Comparison of ENCODE assay signal across 10 cellular contexts in the genomic region with DNA sequence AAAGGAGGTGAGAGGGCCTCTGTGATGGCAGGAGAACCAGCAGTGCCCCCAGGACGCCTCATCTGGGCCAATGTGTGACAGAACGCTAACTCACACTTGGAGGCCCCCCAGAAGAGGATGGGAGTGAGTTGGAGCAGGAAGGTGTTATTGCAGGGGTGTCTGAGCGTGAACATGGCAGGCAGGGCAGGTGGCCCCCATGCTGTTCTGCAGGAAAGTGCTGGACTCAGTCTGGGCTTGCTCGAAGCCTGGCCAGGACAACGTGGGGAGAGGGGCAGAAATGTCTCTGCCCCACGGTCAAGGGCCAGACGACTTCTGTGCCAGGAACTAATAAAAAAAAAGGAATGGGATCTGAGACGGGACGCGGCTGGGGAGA. TPM values are rescaled to one million over a fixed set of nuclear protein-coding genes. Genes with fewer than 3 reads are reported as not detected.
DNase-seq lines count a peak whose midpoint lies in the region; ATAC-seq and TF ChIP-seq lines count a peak whose summit lies in the region.
"Had no signal": no experiment of that assay in that cellular context is flagged by ENCODE, and none has a peak within 500 bp of the region (broad histone marks: within the 10 kb centered on the region; RNA-seq: fewer than 3 reads in every experiment).

No MANE protein-coding gene starts in this region.

- H3K4me1 ChIP-seq in H9 (ENCODE audit: insufficient read depth, low read length) (no peaks in the 10 kb centered on the region), iPS-15b (ENCODE audit: control insufficient read depth, insufficient read depth, low read length) (peaks cover 4% of the 10 kb centered on the region), spleen (peaks cover 11 to 37% (median 27%) of the 10 kb centered on the region in 6 donors)

- H3K23me2 ChIP-seq in H9 (ENCODE audit: insufficient read length, low read depth, low read length, poor library complexity, severe bottlenecking) = peaks cover 4% of the 10 kb centered on the region

- H4K20me1 ChIP-seq in H9 (ENCODE audit: control insufficient read depth, insufficient read depth, insufficient read length) = peaks cover 4% of the 10 kb centered on the region

- POLR2A ChIA-PET in activated B cell treated with CpG ODN at 0.5 μM for 24 hours (lab: Charles Lee) = interaction anchor here (1.1 kb wide), 1 partner anchor 27 kb away, joined by 3 read pairs; a partner anchor contains a TSS

- no peak overlapping the region for H4K91ac ChIP-seq in H9 (ENCODE audit: insufficient read length, low read depth, low read length)

- no peak overlapping the region for H4K8ac ChIP-seq in H9 (replicated peaks; ENCODE audit: insufficient read length, low read depth, low read length)

- no peak overlapping the region for H3K9ac ChIP-seq in H9 (ENCODE audit: extremely low read depth, insufficient read length, low read length)
- no peak overlapping the region for H3K9ac ChIP-seq in iPS-15b (ENCODE audit: low read depth, low read length)
- H3K9ac ChIP-seq: GM23248 had no signal

- H3K4me1 Mint-ChIP-seq in H9 (peaks cover 20 to 39% of the 10 kb centered on the region in 2 experiments), activated B cell treated with CpG ODN at 0.5 μM for 24 hours (peaks cover 13% of the 10 kb centered on the region)

- no peak overlapping the region for H3K23ac ChIP-seq in H9 (ENCODE audit: insufficient read length, low read depth, low read length)

- H4K5ac ChIP-seq in H9 (ENCODE audit: insufficient read length, low read depth, low read length) = no peak overlapping the region

- H2AK5ac ChIP-seq in H9 (ENCODE audit: insufficient read length, low read length) = no peak overlapping the region

- WGBS in H9 (ENCODE audit: extremely low coverage, insufficient read length, low lambda C conversion rate) = no CpG with 5 or more reads among the region's 10 CpGs
- WGBS in spleen, 5 donors = 77 to 87% (median 81%) methylated on average over 10 of the region's 10 CpGs

- H3K27me3 ChIP-seq in H9 (ENCODE audit: insufficient read depth, low read length) = peaks cover 55% of the 10 kb centered on the region
- peaks cover 75% of the 10 kb centered on the region for H3K27me3 ChIP-seq in iPS-15b (ENCODE audit: control insufficient read depth, insufficient read depth, low read length)
- peaks cover 0 to 87% (median 35%) of the 10 kb centered on the region in 7 donors for H3K27me3 ChIP-seq in spleen (replicated peaks in 1 of 7)

- no peak overlapping the region for H3K18ac ChIP-seq in H9 (ENCODE audit: insufficient read length, low read depth, low read length)

- no peaks in the 10 kb centered on the region for H3K36me3 ChIP-seq in iPS-15b (ENCODE audit: control insufficient read depth, insufficient read depth, low read length)
- H3K36me3 ChIP-seq in spleen = no peaks in the 10 kb centered on the region

- H2BK120ac ChIP-seq in H9 (ENCODE audit: low read depth, low read length, poor library complexity, severe bottlenecking) = no peak overlapping the region

- H2BK12ac ChIP-seq in H9 (ENCODE audit: insufficient read length, low read depth, low read length) = no peak overlapping the region

- H3K27ac ChIP-seq in H9 (ENCODE audit: insufficient read length, low read depth, low read length) (no peak overlapping the region), spleen (peak overlapping the region in 5 of 8 donors; percentile 70 to 80 (median 72))
- H3K27ac ChIP-seq: GM23248 had no signal

- intact Hi-C loops in activated B cell treated with CpG ODN at 0.5 μM for 24 hours (cut with micrococcal nuclease) (loop anchor here (5.0 to 10.0 kb wide), 3 partner anchors 39 to 181 kb away; a partner anchor contains a TSS), spleen (cut with DNase I; ENCODE audit: low total_unique reads) (no loop called here)

- no peak for TF ChIP-seq POLR2A in spleen (IDR thresholded peaks at IDR 0.05)

- no peak overlapping the region for H3K4ac ChIP-seq in H9 (ENCODE audit: low read depth, low read length)

- H2BK15ac ChIP-seq in H9 (ENCODE audit: low read depth, low read length) = no peak overlapping the region

- peaks cover 0 to 5% (median 0%) of the 10 kb centered on the region in 3 experiments; a peak in 2 of 7 replicates for H3K36me3 Mint-ChIP-seq in H9 (ENCODE audit: insufficient read depth in 1 of 3, low read depth in 3 of 3)
- peaks cover 2% of the 10 kb centered on the region for H3K36me3 Mint-ChIP-seq in activated B cell treated with CpG ODN at 0.5 μM for 24 hours (ENCODE audit: low read depth)

- no peak overlapping the region for H2BK5ac ChIP-seq in H9 (ENCODE audit: insufficient read length, low read length)

- TF ChIP-seq CTCF in H9 (conservative IDR thresholded peaks at IDR 0.05) (no peak), activated B cell treated with CpG ODN at 0.5 μM for 24 hours (IDR thresholded peaks at IDR 0.05) (no peak), spleen (IDR thresholded peaks at IDR 0.05 in 8 of 11, conservative IDR thresholded peaks at IDR 0.05 in 3 of 11) (no peak)

- H3K27me3 Mint-ChIP-seq in H9 (ENCODE audit: low read depth) (peaks cover 86% of the 10 kb centered on the region), activated B cell treated with CpG ODN at 0.5 μM for 24 hours (peaks cover 64% of the 10 kb centered on the region)

- H3K27ac Mint-ChIP-seq in H9 (0 out of 7 replicates have a peak overlapping the region, but pooled peaks of 1 of the 3 experiments have one; percentile 18), activated B cell treated with CpG ODN at 0.5 μM for 24 hours (no peak overlapping the region)

- CTCF ChIA-PET in activated B cell treated with CpG ODN at 0.5 μM for 24 hours (lab: Charles Lee) = no interaction called here

- H3K4me3 Mint-ChIP-seq in H9 (peak overlapping the region; percentile 81 to 86), activated B cell treated with CpG ODN at 0.5 μM for 24 hours (peak overlapping the region; percentile 84)

- peak overlapping the region; percentile 39 for H3K4me2 ChIP-seq in H9 (ENCODE audit: insufficient read depth, insufficient read length, low read length)

- DNase-seq in H9 (no peak), activated B cell treated with CpG ODN at 0.5 μM for 24 hours (no peak), spleen (no peak), NOMO-1 (lab: John Stamatoyannopoulos, UW; ENCODE audit: unreplicated experiment in 2 of 2) (no peak), iPS-NIHi7 (ENCODE audit: extremely low spot score) (no peak)
- no peak for DNase-seq in activated CD8-positive, alpha-beta memory T cell treated with anti-CD3 and anti-CD28 coated beads, Interleukin-2, amount 50 U/mL, for 4 hours
- DNase-seq: occipital lobe had no signal

- ATAC-seq in activated B cell treated with CpG ODN at 0.5 μM for 24 hours (ENCODE audit: low read depth) = no peak
- ATAC-seq in GM18867 (IDR thresholded peaks at IDR 0.05; ENCODE audit: unreplicated experiment) = no peak

- H3K56ac ChIP-seq in H9 (ENCODE audit: insufficient read length, low read depth, low read length) = no peak overlapping the region

- H3K4me3 ChIP-seq in iPS-15b (ENCODE audit: low read depth, low read length) (peak overlapping the region; percentile 69), spleen (peak overlapping the region in 5 of 8 donors; percentile 29 to 76 (median 51))

- H2BK20ac ChIP-seq in H9 (ENCODE audit: low read depth, low read length, poor library complexity, severe bottlenecking) = no peak overlapping the region

- H3K14ac ChIP-seq in H9 (ENCODE audit: insufficient read depth, low read length) = no peak overlapping the region

- no peak overlapping the region for H2AFZ ChIP-seq in H9 (ENCODE audit: low read length)
- H2AFZ ChIP-seq: GM23248 had no signal

- H3K9me3 Mint-ChIP-seq in H9 (peaks cover 2 to 3% of the 10 kb centered on the region in 2 experiments), activated B cell treated with CpG ODN at 0.5 μM for 24 hours (no peaks in the 10 kb centered on the region)

- no peaks in the 10 kb centered on the region for H3K9me3 ChIP-seq in H9 (ENCODE audit: control insufficient read depth, low read depth, low read length)
- H3K9me3 ChIP-seq in iPS-15b (ENCODE audit: control insufficient read depth, insufficient read depth, low read length) = no peaks in the 10 kb centered on the region
- no peaks in the 10 kb centered on the region for H3K9me3 ChIP-seq in spleen

- no peak overlapping the region for H3T11ph ChIP-seq in H9 (ENCODE audit: low read length)

- H3K79me1 ChIP-seq in H9 (ENCODE audit: insufficient read depth, low read depth, low read length, poor library complexity, severe bottlenecking) = no peaks in the 10 kb centered on the region

- H3K79me2 ChIP-seq in H9 (ENCODE audit: insufficient read depth, low read length) = no peaks in the 10 kb centered on the region

RNA-seq across cellular contexts. Expression of a gene that starts 0.9 kb away (rescaled TPM):
- 3.9 and 4.3 TPM in 2 replicates for total RNA-seq in H9 (2021)
- total RNA-seq in activated B cell treated with CpG ODN at 0.5 μM for 24 hours = 1.6 and 2.4 TPM in 2 replicates
- total RNA-seq in spleen = 10 to 100 TPM in 2 of 7 donors, 1 to 10 TPM in 5; 3.9 to 19.2 (median 6.9) TPM
- polyA plus RNA-seq in spleen = 1 to 10 TPM; 2.5 to 4.8 (median 4.8) TPM
- total RNA-seq: GM23248 had no signal

RNA-seq across cellular contexts. Expression of a gene that starts 27.6 kb away (rescaled TPM):
- total RNA-seq in H9 (2021) (114 and 122 TPM in 2 replicates), activated B cell treated with CpG ODN at 0.5 μM for 24 hours (121 and 127 TPM in 2 replicates), spleen (100 to 1,000 TPM in 3 of 7 donors, 10 to 100 TPM in 4; 72.7 to 105 (median 85.0) TPM)
- 10 to 100 TPM; 59.4 to 87.8 (median 78.1) TPM for polyA plus RNA-seq in spleen

RNA-seq across cellular contexts. Expression of a gene that starts 39.2 kb away (rescaled TPM):
- total RNA-seq in H9 (2021) = 756 and 774 TPM in 2 replicates
- total RNA-seq in activated B cell treated with CpG ODN at 0.5 μM for 24 hours = 327 and 333 TPM in 2 replicates
- 100 to 1,000 TPM in 6 of 7 donors, 10 to 100 TPM in 1; 82.1 to 183 (median 127) TPM for total RNA-seq in spleen
- polyA plus RNA-seq in spleen = 100 to 1,000 TPM; 151 to 208 (median 182) TPM
